In the genomic region with DNA sequence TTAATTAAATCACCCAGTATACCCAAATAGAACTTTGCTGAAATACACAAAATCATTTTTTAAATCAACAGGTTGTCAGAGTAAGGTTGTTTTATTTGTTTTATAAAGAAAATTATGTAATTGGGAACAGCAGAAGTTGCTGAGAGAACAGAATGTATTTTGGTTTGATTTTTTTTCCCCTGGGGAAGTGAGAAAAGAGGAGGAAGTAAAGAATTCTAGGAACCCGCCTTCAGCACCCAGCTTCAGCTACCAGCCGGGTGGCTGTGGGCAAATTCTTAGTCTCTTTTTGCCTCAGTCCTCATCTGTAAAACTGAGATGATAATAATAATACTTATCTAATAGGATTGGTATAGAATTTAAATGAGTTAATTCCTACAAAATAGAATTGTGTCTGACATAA, we compare ENCODE assay signal across 21 cellular contexts.
"Had no signal": no experiment of that assay in that cellular context is flagged by ENCODE, and none has a peak within 500 bp of the region (broad histone marks: within the 10 kb centered on the region; RNA-seq: fewer than 3 reads in every experiment).

No MANE protein-coding gene starts in this region.

- H3K27ac ChIP-seq: cardiac muscle cell, skin epidermis, suprapubic skin had no signal

- DNase-seq: activated CD4-positive, alpha-beta T cell treated with anti-CD3 and anti-CD28 coated beads, Interleukin-2, amount 10 ng/mL, durations not matched to agents 24 days and 14 days; activated CD8-positive, alpha-beta T cell treated with anti-CD3 and anti-CD28 coated beads for 36 hours; activated naive CD4-positive, alpha-beta T cell; activated naive CD8-positive, alpha-beta T cell treated with anti-CD3 and anti-CD28 coated beads, Interleukin-2, amount 10 ng/mL, durations not matched to agents 7 days and 5 days; activated T-cell treated with anti-CD3 and anti-CD28 coated beads, Interleukin-2, amount 50 U/mL, for 1 hour; erythroblast; foreskin melanocyte; hypothalamus; islet precursor cell; nephron progenitor cell; nucleus accumbens; stimulated activated CD4-positive, alpha-beta T cell treated with anti-CD3 and anti-CD28 coated beads, Interleukin-2, amount 100 ng/mL, for 48 hours; T1000 had no signal

- H3K27me3 Mint-ChIP-seq: progenitor cell of endocrine pancreas; stimulated activated naive CD8-positive, alpha-beta T cell treated with anti-CD3 and anti-CD28 coated beads, Interleukin-15, Interleukin-2, amounts not matched to agents 100 ng/mL and 50 ng/mL, for 24 hours; type B pancreatic cell had no signal

- H3K27ac Mint-ChIP-seq: activated CD4-positive, alpha-beta T cell treated with anti-CD3 and anti-CD28 coated beads, Interleukin-2, amount 10 ng/mL, durations not matched to agents 24 days and 14 days; activated CD8-positive, alpha-beta T cell treated with anti-CD3 and anti-CD28 coated beads for 36 hours; activated naive CD8-positive, alpha-beta T cell treated with anti-CD3 and anti-CD28 coated beads, Interleukin-2, amount 10 ng/mL, durations not matched to agents 7 days and 5 days; activated T-helper 17 cell treated with anti-CD3 and anti-CD28 coated beads, Interleukin-2, amount 50 U/mL, for 72 hours; nephron progenitor cell; progenitor cell of endocrine pancreas; stimulated activated naive CD8-positive, alpha-beta T cell treated with anti-CD3 and anti-CD28 coated beads, Interleukin-15, Interleukin-2, amounts not matched to agents 100 ng/mL and 50 ng/mL, for 24 hours; type B pancreatic cell had no signal

- H3K36me3 Mint-ChIP-seq: activated naive CD8-positive, alpha-beta T cell treated with anti-CD3 and anti-CD28 coated beads, Interleukin-2, amount 10 ng/mL, durations not matched to agents 7 days and 5 days; type B pancreatic cell had no signal

- H3K36me3 ChIP-seq: cardiac muscle cell, suprapubic skin had no signal

- H3K4me3 ChIP-seq: cardiac muscle cell, lung, skin epidermis, suprapubic skin had no signal

- H3K4me3 Mint-ChIP-seq: activated CD4-positive, alpha-beta T cell treated with anti-CD3 and anti-CD28 coated beads, Interleukin-2, amount 10 ng/mL, durations not matched to agents 24 days and 14 days; activated CD8-positive, alpha-beta T cell treated with anti-CD3 and anti-CD28 coated beads for 36 hours; activated naive CD8-positive, alpha-beta T cell treated with anti-CD3 and anti-CD28 coated beads, Interleukin-2, amount 10 ng/mL, durations not matched to agents 7 days and 5 days; activated T-helper 17 cell treated with anti-CD3 and anti-CD28 coated beads, Interleukin-2, amount 50 U/mL, for 72 hours; nephron progenitor cell; stimulated activated naive CD8-positive, alpha-beta T cell treated with anti-CD3 and anti-CD28 coated beads, Interleukin-15, Interleukin-2, amounts not matched to agents 100 ng/mL and 50 ng/mL, for 24 hours; type B pancreatic cell had no signal

- H3K27me3 ChIP-seq: cardiac muscle cell, suprapubic skin had no signal

- ATAC-seq: activated CD8-positive, alpha-beta T cell treated with anti-CD3 and anti-CD28 coated beads for 36 hours; activated T-helper 17 cell treated with anti-CD3 and anti-CD28 coated beads, Interleukin-2, amount 50 U/mL, for 72 hours had no signal

- H3K9me3 Mint-ChIP-seq: activated CD4-positive, alpha-beta T cell treated with anti-CD3 and anti-CD28 coated beads, Interleukin-2, amount 10 ng/mL, durations not matched to agents 24 days and 14 days; activated CD8-positive, alpha-beta T cell treated with anti-CD3 and anti-CD28 coated beads for 36 hours; activated naive CD8-positive, alpha-beta T cell treated with anti-CD3 and anti-CD28 coated beads, Interleukin-2, amount 10 ng/mL, durations not matched to agents 7 days and 5 days; activated T-helper 17 cell treated with anti-CD3 and anti-CD28 coated beads, Interleukin-2, amount 50 U/mL, for 72 hours; nephron progenitor cell; stimulated activated naive CD8-positive, alpha-beta T cell treated with anti-CD3 and anti-CD28 coated beads, Interleukin-15, Interleukin-2, amounts not matched to agents 100 ng/mL and 50 ng/mL, for 24 hours; type B pancreatic cell had no signal

- H3K4me1 Mint-ChIP-seq: activated CD4-positive, alpha-beta T cell treated with anti-CD3 and anti-CD28 coated beads, Interleukin-2, amount 10 ng/mL, durations not matched to agents 24 days and 14 days; activated naive CD8-positive, alpha-beta T cell treated with anti-CD3 and anti-CD28 coated beads, Interleukin-2, amount 10 ng/mL, durations not matched to agents 7 days and 5 days; activated T-helper 17 cell treated with anti-CD3 and anti-CD28 coated beads, Interleukin-2, amount 50 U/mL, for 72 hours; nephron progenitor cell had no signal
